Comparison of ENCODE assay signal across 8 cellular contexts in the genomic region with DNA sequence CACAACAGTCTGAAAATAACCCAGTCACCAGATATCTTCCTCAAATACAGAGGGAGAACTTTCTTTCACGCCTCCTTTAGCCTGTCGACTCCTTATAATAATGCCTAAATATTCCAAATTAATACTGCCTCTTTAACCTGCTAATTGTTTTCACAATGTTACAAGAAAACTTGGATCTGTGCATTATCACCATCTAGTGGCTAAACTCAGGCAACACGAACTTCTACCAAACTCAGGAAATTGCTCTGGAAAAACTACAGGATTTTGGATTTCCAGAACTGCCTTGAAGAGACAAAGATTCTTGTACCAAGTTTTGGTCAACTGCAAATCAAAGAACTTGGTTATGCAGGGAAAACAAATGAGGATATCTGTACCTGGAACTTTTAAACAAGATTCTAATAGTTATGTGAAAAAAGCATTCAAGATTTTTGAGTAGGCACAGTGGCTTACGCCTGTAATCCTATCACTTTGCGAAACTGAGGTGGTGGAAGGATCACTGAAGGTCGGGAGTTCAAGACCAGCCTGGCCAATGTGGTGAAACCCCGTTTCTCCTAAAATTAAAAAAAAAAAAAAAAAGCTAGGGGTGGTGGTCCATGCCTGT. TPM values are rescaled to one million over a fixed set of nuclear protein-coding genes. Genes with fewer than 3 reads are reported as not detected.
DNase-seq lines count a peak whose midpoint lies in the region; ATAC-seq and TF ChIP-seq lines count a peak whose summit lies in the region.

No MANE protein-coding gene starts in this region.

- ATAC-seq in activated CD4-positive, alpha-beta T cell treated with anti-CD3 and anti-CD28 coated beads for 36 hours = no peak
- ATAC-seq in naive thymus-derived CD4-positive, alpha-beta T cell = no peak
- ATAC-seq in HG02840 (IDR thresholded peaks at IDR 0.05; ENCODE audit: low FRiP score, unreplicated experiment) = no peak

- no peak overlapping the region for H3K9ac ChIP-seq in colonic mucosa (ENCODE audit: low read depth in 2 of 2, low read length in 2 of 2)

- intact Hi-C loops in activated CD4-positive, alpha-beta T cell treated with anti-CD3 and anti-CD28 coated beads for 36 hours (cut with DNase I, micrococcal nuclease) = no loop called here
- intact Hi-C loops in colonic mucosa (cut with DNase I) = no loop called here
- intact Hi-C loops in naive thymus-derived CD4-positive, alpha-beta T cell (cut with micrococcal nuclease) = loop anchor here (1.0 kb wide), 3 partner anchors 10 to 24 kb away; partner anchors contain the start of gene CLN5 (in 1 of the 2)

- H3K36me3 Mint-ChIP-seq in activated CD4-positive, alpha-beta T cell treated with anti-CD3 and anti-CD28 coated beads for 36 hours (ENCODE audit: low read depth) = peaks cover 47% of the 10 kb centered on the region
- peaks cover 5 to 36% (median 22%) of the 10 kb centered on the region in 5 donors for H3K36me3 Mint-ChIP-seq in naive thymus-derived CD4-positive, alpha-beta T cell

- H3K4me1 ChIP-seq in colonic mucosa = no peaks in the 10 kb centered on the region
- H3K4me1 ChIP-seq in naive thymus-derived CD4-positive, alpha-beta T cell (ENCODE audit: control insufficient read depth in 2 of 2, insufficient read depth in 2 of 2, low read length in 2 of 2) = no peaks in the 10 kb centered on the region

- no peaks in the 10 kb centered on the region for H3K9me3 Mint-ChIP-seq in activated CD4-positive, alpha-beta T cell treated with anti-CD3 and anti-CD28 coated beads for 36 hours (ENCODE audit: low read depth)
- H3K9me3 Mint-ChIP-seq in naive thymus-derived CD4-positive, alpha-beta T cell = no peaks in the 10 kb centered on the region

- POLR2A ChIA-PET in activated CD4-positive, alpha-beta T cell treated with anti-CD3 and anti-CD28 coated beads for 36 hours (lab: Charles Lee) = interaction anchor here (0.6 to 1.3 kb wide), 3 partner anchors 10 to 67 kb away, joined by 3 to 4 read pairs (median 3); no protein-coding TSS in a partner anchor
- POLR2A ChIA-PET in naive thymus-derived CD4-positive, alpha-beta T cell (lab: Charles Lee) = interaction anchor here (0.6 to 3.4 kb wide), 7 partner anchors 8 to 124 kb away, joined by 3 to 47 read pairs (median 3); partner anchors contain the start of genes CLN5 and KCTD12

- CTCF ChIA-PET in activated CD4-positive, alpha-beta T cell treated with anti-CD3 and anti-CD28 coated beads for 36 hours (lab: Charles Lee) = interaction anchor here (0.9 to 5.4 kb wide), 10 partner anchors 9 to 46 kb away, joined by 3 to 29 read pairs (median 6); partner anchors contain the start of genes CLN5 and FBXL3
- CTCF ChIA-PET in naive thymus-derived CD4-positive, alpha-beta T cell (lab: Charles Lee) = interaction anchor here (0.6 to 2.2 kb wide), 10 partner anchors 10 to 215 kb away, joined by 3 to 7 read pairs (median 4); no protein-coding TSS in a partner anchor

- H3K27ac Mint-ChIP-seq in activated CD4-positive, alpha-beta T cell treated with anti-CD3 and anti-CD28 coated beads for 36 hours = peak overlapping the region; percentile 65
- peak overlapping the region in 6 of 9 donors; percentile 3 to 84 (median 70) for H3K27ac Mint-ChIP-seq in naive thymus-derived CD4-positive, alpha-beta T cell

- no peaks in the 10 kb centered on the region for H3K36me3 ChIP-seq in colonic mucosa
- H3K36me3 ChIP-seq in naive thymus-derived CD4-positive, alpha-beta T cell (ENCODE audit: control insufficient read depth in 2 of 3, insufficient read depth in 3 of 3, low read length in 3 of 3) = peaks cover 0 to 19% (median 17%) of the 10 kb centered on the region in 3 experiments

- H3K27me3 Mint-ChIP-seq in activated CD4-positive, alpha-beta T cell treated with anti-CD3 and anti-CD28 coated beads for 36 hours = no peaks in the 10 kb centered on the region
- H3K27me3 Mint-ChIP-seq in naive thymus-derived CD4-positive, alpha-beta T cell = no peaks in the 10 kb centered on the region

- peaks cover 44% of the 10 kb centered on the region for H3K4me1 Mint-ChIP-seq in activated CD4-positive, alpha-beta T cell treated with anti-CD3 and anti-CD28 coated beads for 36 hours
- H3K4me1 Mint-ChIP-seq in naive thymus-derived CD4-positive, alpha-beta T cell = peaks cover 7 to 68% (median 55%) of the 10 kb centered on the region in 7 donors

- H3K4me3 Mint-ChIP-seq in activated CD4-positive, alpha-beta T cell treated with anti-CD3 and anti-CD28 coated beads for 36 hours = no peak overlapping the region
- peak overlapping the region in 1 of 10 donors; percentile 2 for H3K4me3 Mint-ChIP-seq in naive thymus-derived CD4-positive, alpha-beta T cell

- no peaks in the 10 kb centered on the region for H3K27me3 ChIP-seq in colonic mucosa
- no peaks in the 10 kb centered on the region for H3K27me3 ChIP-seq in naive thymus-derived CD4-positive, alpha-beta T cell (ENCODE audit: control insufficient read depth in 2 of 2, insufficient read depth in 2 of 2, low read length in 2 of 2)

- peak; percentile 45 for TF ChIP-seq CTCF in colonic mucosa (IDR thresholded peaks at IDR 0.05)

- no peak overlapping the region for H3K4me3 ChIP-seq in colonic mucosa
- no peak overlapping the region for H3K4me3 ChIP-seq in naive thymus-derived CD4-positive, alpha-beta T cell (ENCODE audit: low read length)

- no peak for DNase-seq in activated CD4-positive, alpha-beta T cell treated with anti-CD3 and anti-CD28 coated beads for 36 hours
- DNase-seq in activated CD4-positive, alpha-beta T cell treated with anti-CD3 and anti-CD28 coated beads, Interleukin-2, amount 50 U/mL, for 4 hours = no peak
- DNase-seq in NCI-H2171 (lab: John Stamatoyannopoulos, UW) (peak; percentile 2), colonic mucosa (no peak), NCI-H2107 (lab: John Stamatoyannopoulos, UW) (no peak), NCI-H2107 treated with DMSO at 0.1 percent for 48 hours (lab: John Stamatoyannopoulos, UW; ENCODE audit: unreplicated experiment) (no peak)
- no peak for DNase-seq in naive thymus-derived CD4-positive, alpha-beta T cell

- H3K27ac ChIP-seq in colonic mucosa = no peak overlapping the region
- H3K27ac ChIP-seq in naive thymus-derived CD4-positive, alpha-beta T cell (ENCODE audit: low read depth, low read length) = peak overlapping the region; percentile 17

- no peaks in the 10 kb centered on the region for H3K9me3 ChIP-seq in colonic mucosa
- H3K9me3 ChIP-seq in naive thymus-derived CD4-positive, alpha-beta T cell (ENCODE audit: control insufficient read depth in 2 of 3, low read length in 3 of 3) = no peaks in the 10 kb centered on the region

RNA-seq across cellular contexts. Expression of gene CLN5, which starts 10.8 kb away (rescaled TPM):
- 10 to 100 TPM; 14.5 to 14.9 TPM for total RNA-seq in activated CD4-positive, alpha-beta T cell treated with anti-CD3 and anti-CD28 coated beads for 36 hours
- total RNA-seq in colonic mucosa = 10 to 100 TPM; 21.8 to 26.5 TPM
- 10 to 100 TPM; 18.9 to 45.3 (median 27.7) TPM for total RNA-seq in naive thymus-derived CD4-positive, alpha-beta T cell
- 10 to 100 TPM; 27.5 to 36.5 TPM for polyA plus RNA-seq in naive thymus-derived CD4-positive, alpha-beta T cell

RNA-seq across cellular contexts. Expression of gene FBXL3, which starts 24.3 kb away (rescaled TPM):
- 10 to 100 TPM; 28.4 to 31.6 TPM for total RNA-seq in activated CD4-positive, alpha-beta T cell treated with anti-CD3 and anti-CD28 coated beads for 36 hours
- 10 to 100 TPM; 27.9 to 52.9 TPM for total RNA-seq in colonic mucosa
- total RNA-seq in naive thymus-derived CD4-positive, alpha-beta T cell = 10 to 100 TPM; 44.2 to 94.2 (median 70.8) TPM
- polyA plus RNA-seq in naive thymus-derived CD4-positive, alpha-beta T cell = 10 to 100 TPM; 42.0 to 57.0 TPM

RNA-seq across cellular contexts. Expression of gene ACOD1, which starts 54.4 kb away (rescaled TPM):
- total RNA-seq in activated CD4-positive, alpha-beta T cell treated with anti-CD3 and anti-CD28 coated beads for 36 hours = not detected
- total RNA-seq in colonic mucosa = not detected
- total RNA-seq in naive thymus-derived CD4-positive, alpha-beta T cell = not detected
- polyA plus RNA-seq in naive thymus-derived CD4-positive, alpha-beta T cell = not detected

Comparison
In these comparisons a context has a peak if more than half of its experiments do, and no peak if none do; other contexts are left out.
1. intact Hi-C loops: an anchor here in naive thymus-derived CD4-positive, alpha-beta T cell (1.0 kb wide); none called in activated CD4-positive, alpha-beta T cell treated with anti-CD3 and anti-CD28 coated beads for 36 hours and colonic mucosa.